In the genomic region with DNA sequence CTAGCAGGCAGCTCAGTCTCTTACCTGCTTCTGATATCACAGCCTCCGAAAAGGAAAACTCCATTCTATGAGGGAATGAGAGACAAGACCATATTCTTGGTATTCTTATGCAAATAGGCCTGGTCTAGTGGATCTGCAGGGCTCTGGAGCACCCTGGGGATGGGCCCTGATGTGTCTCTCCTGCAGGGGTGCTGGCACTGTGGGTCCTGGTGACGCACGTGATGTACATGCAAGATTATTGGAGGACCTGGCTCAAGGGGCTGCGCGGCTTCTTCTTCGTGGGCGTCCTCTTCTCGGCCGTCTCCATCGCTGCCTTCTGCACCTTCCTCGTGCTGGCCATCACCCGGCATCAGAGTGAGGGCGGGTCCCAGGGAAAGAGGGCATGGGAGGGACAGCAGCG, we compare ENCODE assay signal across 14 cellular contexts. TPM values are rescaled to one million over a fixed set of nuclear protein-coding genes. Genes with fewer than 3 reads are reported as not detected.
DNase-seq lines count a peak whose midpoint lies in the region; ATAC-seq and TF ChIP-seq lines count a peak whose summit lies in the region.
"Had no signal": no experiment of that assay in that cellular context is flagged by ENCODE, and none has a peak within 500 bp of the region (broad histone marks: within the 10 kb centered on the region; RNA-seq: fewer than 3 reads in every experiment).

No MANE protein-coding gene starts in this region.

- ATAC-seq in stimulated activated naive CD8-positive, alpha-beta T cell treated with anti-CD3 and anti-CD28 coated beads, Interleukin-15, amount 100 ng/mL, for 72 hours = no peak
- ATAC-seq in esophagus mucosa (no peak), left lung (no peak)

- no peak overlapping the region for H3K4me3 Mint-ChIP-seq in stimulated activated naive CD8-positive, alpha-beta T cell treated with anti-CD3 and anti-CD28 coated beads, Interleukin-15, Interleukin-2, amounts not matched to agents 100 ng/mL and 50 ng/mL, for 24 hours
- peak overlapping the region in 1 of 2 donors; percentile 10 for H3K4me3 Mint-ChIP-seq in stimulated activated naive CD8-positive, alpha-beta T cell treated with anti-CD3 and anti-CD28 coated beads, Interleukin-15, amount 100 ng/mL, for 72 hours
- peak overlapping the region; percentile 2 to 68 (median 7) for H3K4me3 Mint-ChIP-seq in brain
- H3K4me3 Mint-ChIP-seq: activated CD4-positive, alpha-beta T cell treated with anti-CD3 and anti-CD28 coated beads, Interleukin-2, amount 10 ng/mL, durations not matched to agents 7 days and 5 days had no signal

- H2AFZ ChIP-seq in mesenchymal stem cell (ENCODE audit: low read depth, low read length) = no peak overlapping the region

- H3K36me3 Mint-ChIP-seq in stimulated activated naive CD8-positive, alpha-beta T cell treated with anti-CD3 and anti-CD28 coated beads, Interleukin-15, Interleukin-2, amounts not matched to agents 100 ng/mL and 50 ng/mL, for 24 hours (ENCODE audit: low read depth) = peaks cover 11% of the 10 kb centered on the region
- H3K36me3 Mint-ChIP-seq in brain = no peaks in the 10 kb centered on the region

- H3K9me3 Mint-ChIP-seq in stimulated activated naive CD8-positive, alpha-beta T cell treated with anti-CD3 and anti-CD28 coated beads, Interleukin-15, Interleukin-2, amounts not matched to agents 100 ng/mL and 50 ng/mL, for 24 hours = no peaks in the 10 kb centered on the region
- H3K9me3 Mint-ChIP-seq in stimulated activated naive CD8-positive, alpha-beta T cell treated with anti-CD3 and anti-CD28 coated beads, Interleukin-15, amount 100 ng/mL, for 72 hours = no peaks in the 10 kb centered on the region
- H3K9me3 Mint-ChIP-seq in brain = no peaks in the 10 kb centered on the region
- H3K9me3 Mint-ChIP-seq: activated CD4-positive, alpha-beta T cell treated with anti-CD3 and anti-CD28 coated beads, Interleukin-2, amount 10 ng/mL, durations not matched to agents 7 days and 5 days had no signal

- no peak overlapping the region for H2BK5ac ChIP-seq in mesenchymal stem cell (ENCODE audit: low read depth, low read length, poor library complexity, severe bottlenecking)

- H3K18ac ChIP-seq in mesenchymal stem cell (ENCODE audit: low read depth in 1 of 2, low read length in 2 of 2) = no peak overlapping the region

- H3K4me3 ChIP-seq in mesenchymal stem cell (ENCODE audit: insufficient read depth in 1 of 2, low read depth in 1 of 2, low read length in 2 of 2) (no peak overlapping the region), vagina (no peak overlapping the region), left lung (no peak overlapping the region)
- H3K4me3 ChIP-seq: colonic mucosa, heart left ventricle, SJCRH30, uterus had no signal

- H3K4ac ChIP-seq in mesenchymal stem cell (ENCODE audit: low read depth in 1 of 2, low read length in 2 of 2) = no peak overlapping the region

- H3K4me2 ChIP-seq in mesenchymal stem cell (ENCODE audit: low read length, poor library complexity, severe bottlenecking) = no peak overlapping the region

- no peak for TF ChIP-seq POLR2A in vagina (IDR thresholded peaks at IDR 0.05)

- no peak for DNase-seq in stimulated activated naive CD8-positive, alpha-beta T cell treated with anti-CD3 and anti-CD28 coated beads, Interleukin-15, amount 100 ng/mL, for 72 hours
- DNase-seq in mesenchymal stem cell (no peak), vagina (ENCODE audit: extremely low spot score in 2 of 2) (no peak), left lung (no peak)
- no peak for DNase-seq in stimulated activated CD8-positive, alpha-beta memory T cell treated with anti-CD3 and anti-CD28 coated beads, Interleukin-4, amount 100 ng/mL, for 48 hours

- peaks cover 45% of the 10 kb centered on the region for H3K4me1 ChIP-seq in mesenchymal stem cell (ENCODE audit: control insufficient read depth, insufficient read depth, low read depth, low read length)
- peaks cover 77% of the 10 kb centered on the region for H3K4me1 ChIP-seq in vagina
- H3K4me1 ChIP-seq in left lung = peaks cover 16 to 57% of the 10 kb centered on the region in 2 donors
- H3K4me1 ChIP-seq: colonic mucosa, SJCRH30 had no signal

- no peak overlapping the region for H4K8ac ChIP-seq in mesenchymal stem cell (ENCODE audit: low read length)

- peaks cover 31% of the 10 kb centered on the region for H3K4me1 Mint-ChIP-seq in stimulated activated naive CD8-positive, alpha-beta T cell treated with anti-CD3 and anti-CD28 coated beads, Interleukin-15, Interleukin-2, amounts not matched to agents 100 ng/mL and 50 ng/mL, for 24 hours (ENCODE audit: low read depth)
- peaks cover 82% of the 10 kb centered on the region for H3K4me1 Mint-ChIP-seq in stimulated activated naive CD8-positive, alpha-beta T cell treated with anti-CD3 and anti-CD28 coated beads, Interleukin-15, amount 100 ng/mL, for 72 hours
- H3K4me1 Mint-ChIP-seq in brain = peaks cover 49% of the 10 kb centered on the region

- H3K27ac ChIP-seq in mesenchymal stem cell (ENCODE audit: low read length, poor library complexity, severe bottlenecking) (no peak overlapping the region), vagina (peak overlapping the region; percentile 47), left lung (no peak overlapping the region)
- H3K27ac ChIP-seq: colonic mucosa, SJCRH30 had no signal

- WGBS in mesenchymal stem cell = 58% methylated on average over 14 of the region's 14 CpGs

- H3K27me3 ChIP-seq in mesenchymal stem cell (ENCODE audit: control insufficient read depth in 1 of 2, insufficient read depth in 1 of 2, low read length in 2 of 2) = no peaks in the 10 kb centered on the region
- H3K27me3 ChIP-seq in vagina = no peaks in the 10 kb centered on the region
- H3K27me3 ChIP-seq in left lung = no peaks in the 10 kb centered on the region
- H3K27me3 ChIP-seq: colonic mucosa, heart left ventricle, SJCRH30, uterus had no signal

- no peaks in the 10 kb centered on the region for H3K9me3 ChIP-seq in mesenchymal stem cell (ENCODE audit: control insufficient read depth, low read length)
- no peaks in the 10 kb centered on the region for H3K9me3 ChIP-seq in vagina
- no peaks in the 10 kb centered on the region for H3K9me3 ChIP-seq in left lung
- H3K9me3 ChIP-seq: colonic mucosa, heart left ventricle, SJCRH30, uterus had no signal

- H3K36me3 ChIP-seq in mesenchymal stem cell (ENCODE audit: control insufficient read depth in 1 of 2, insufficient read depth in 2 of 2, low read depth in 1 of 2, low read length in 2 of 2) (peaks cover 32 to 57% of the 10 kb centered on the region in 2 experiments), vagina (peaks cover 0 to 2% of the 10 kb centered on the region in 2 donors), left lung (peaks cover 0 to 33% of the 10 kb centered on the region in 2 donors)
- H3K36me3 ChIP-seq: colonic mucosa, uterus had no signal

- H3K27me3 Mint-ChIP-seq in stimulated activated naive CD8-positive, alpha-beta T cell treated with anti-CD3 and anti-CD28 coated beads, Interleukin-15, Interleukin-2, amounts not matched to agents 100 ng/mL and 50 ng/mL, for 24 hours = no peaks in the 10 kb centered on the region
- H3K27me3 Mint-ChIP-seq in stimulated activated naive CD8-positive, alpha-beta T cell treated with anti-CD3 and anti-CD28 coated beads, Interleukin-15, amount 100 ng/mL, for 72 hours = no peaks in the 10 kb centered on the region
- no peaks in the 10 kb centered on the region for H3K27me3 Mint-ChIP-seq in brain
- H3K27me3 Mint-ChIP-seq: activated CD4-positive, alpha-beta T cell treated with anti-CD3 and anti-CD28 coated beads, Interleukin-2, amount 10 ng/mL, durations not matched to agents 7 days and 5 days had no signal

- peak overlapping the region; percentile 7 for H3K27ac Mint-ChIP-seq in stimulated activated naive CD8-positive, alpha-beta T cell treated with anti-CD3 and anti-CD28 coated beads, Interleukin-15, Interleukin-2, amounts not matched to agents 100 ng/mL and 50 ng/mL, for 24 hours
- peak overlapping the region in 1 of 2 donors; percentile 82 for H3K27ac Mint-ChIP-seq in stimulated activated naive CD8-positive, alpha-beta T cell treated with anti-CD3 and anti-CD28 coated beads, Interleukin-15, amount 100 ng/mL, for 72 hours
- peak overlapping the region; percentile 64 to 87 (median 83) for H3K27ac Mint-ChIP-seq in brain

- H3K9ac ChIP-seq in mesenchymal stem cell (ENCODE audit: low read length) = peak overlapping the region; percentile 10

- H2BK12ac ChIP-seq in mesenchymal stem cell (ENCODE audit: low read length in 2 of 2) = no peak overlapping the region

- no peak overlapping the region for H2AK5ac ChIP-seq in mesenchymal stem cell (ENCODE audit: low read length, severe bottlenecking)

- peak overlapping the region; percentile 45 for H2BK15ac ChIP-seq in mesenchymal stem cell (ENCODE audit: low read depth, poor library complexity, severe bottlenecking)

- H3K79me1 ChIP-seq in mesenchymal stem cell (replicated peaks; ENCODE audit: low read length, poor library complexity, severe bottlenecking) = peaks cover 17% of the 10 kb centered on the region

- intact Hi-C loops in vagina (cut with DNase I) (loop anchor here (2.0 to 5.0 kb wide), 4 partner anchors 42 to 62 kb away; no protein-coding TSS in a partner anchor), left lung (cut with DNase I) (loop anchor here in 1 of 2 donors (5.0 to 10.0 kb wide), 2 partner anchors 56 to 62 kb away; no protein-coding TSS in a partner anchor)

- H3K14ac ChIP-seq in mesenchymal stem cell (ENCODE audit: low read length in 2 of 2) = no peak overlapping the region

- H4K91ac ChIP-seq in mesenchymal stem cell (ENCODE audit: low read length) = peak overlapping the region; percentile 44

- H2BK120ac ChIP-seq in mesenchymal stem cell (ENCODE audit: low read depth, low read length) = no peak overlapping the region

- H3K23ac ChIP-seq in mesenchymal stem cell (ENCODE audit: low read length in 2 of 2) = no peak overlapping the region

- TF ChIP-seq CTCF in brain (conservative IDR thresholded peaks at IDR 0.05) = no peak
- TF ChIP-seq CTCF in vagina (IDR thresholded peaks at IDR 0.05) = no peak
- no peak for TF ChIP-seq CTCF in left lung (IDR thresholded peaks at IDR 0.05)

RNA-seq across cellular contexts. Expression of gene SLC48A1, which starts 5.8 kb away (rescaled TPM):
- polyA plus RNA-seq in brain (ENCODE audit: insufficient read depth, low read depth, low replicate concordance) = 77.4 TPM
- polyA plus RNA-seq in mesenchymal stem cell (2013, experiment 1 of 2) = 8.4 TPM
- 8.3 TPM for polyA plus RNA-seq in mesenchymal stem cell (2013, experiment 2 of 2)
- total RNA-seq in vagina (20.9 TPM), esophagus mucosa (19.8 TPM), left lung (10 to 100 TPM; 35.4 to 38.6 TPM)

RNA-seq across cellular contexts. Expression of gene RAPGEF3, which starts 20.2 kb away (rescaled TPM):
- 10.3 TPM for polyA plus RNA-seq in brain (ENCODE audit: insufficient read depth, low read depth, low replicate concordance)
- 1.2 TPM for polyA plus RNA-seq in mesenchymal stem cell (2013, experiment 1 of 2)
- 1.2 TPM for polyA plus RNA-seq in mesenchymal stem cell (2013, experiment 2 of 2)
- total RNA-seq in vagina = 52.3 TPM
- 16.5 TPM for total RNA-seq in esophagus mucosa
- total RNA-seq in left lung = 10 to 100 TPM; 15.9 to 28.9 TPM

RNA-seq across cellular contexts. Expression of gene HDAC7, which starts 40.9 kb away (rescaled TPM):
- polyA plus RNA-seq in brain (ENCODE audit: insufficient read depth, low read depth, low replicate concordance) = 8.2 TPM
- polyA plus RNA-seq in mesenchymal stem cell (2013, experiment 1 of 2) = 50.4 TPM
- polyA plus RNA-seq in mesenchymal stem cell (2013, experiment 2 of 2) = 47.9 TPM
- total RNA-seq in vagina (67.0 TPM), esophagus mucosa (25.1 TPM), left lung (100 to 1,000 TPM; 102 to 115 TPM)

RNA-seq across cellular contexts. Expression of gene ENDOU, which starts 53.6 kb away (rescaled TPM):
- 0.80 TPM for polyA plus RNA-seq in brain (ENCODE audit: insufficient read depth, low read depth, low replicate concordance)
- polyA plus RNA-seq in mesenchymal stem cell (2013, experiment 1 of 2) = not detected
- polyA plus RNA-seq in mesenchymal stem cell (2013, experiment 2 of 2) = not detected
- total RNA-seq in vagina (21.4 TPM), esophagus mucosa (66.9 TPM), left lung (not detected)
- total RNA-seq: activated CD4-positive, alpha-beta T cell treated with anti-CD3 and anti-CD28 coated beads, Interleukin-2, amount 10 ng/mL, durations not matched to agents 7 days and 5 days; colonic mucosa; left colon; SJCRH30 had no signal
